ENCODE assay signal across 7 cellular contexts in the genomic region with DNA sequence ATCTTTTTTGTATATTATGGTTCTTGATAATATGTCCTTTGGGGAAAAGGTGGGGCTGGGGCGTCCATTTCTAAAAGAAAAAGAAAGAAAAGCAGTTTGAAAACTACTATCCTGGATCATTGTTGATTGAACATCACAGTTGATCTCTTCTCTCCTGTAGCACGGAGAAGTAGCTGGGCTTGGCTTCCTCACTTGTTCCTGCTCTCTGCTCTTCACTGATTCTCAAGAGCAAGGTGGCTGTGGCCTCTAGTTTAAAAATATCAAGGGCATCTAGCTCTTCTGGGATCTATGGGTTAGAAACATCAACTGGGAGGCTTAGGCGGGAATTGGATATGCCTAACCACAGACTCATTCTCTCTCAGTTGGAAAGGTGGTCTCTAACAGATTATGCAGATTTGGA. TPM values are rescaled to one million over a fixed set of nuclear protein-coding genes. Genes with fewer than 3 reads are reported as not detected.
"Had no signal": no experiment of that assay in that cellular context is flagged by ENCODE, and none has a peak within 500 bp of the region (broad histone marks: within the 10 kb centered on the region; RNA-seq: fewer than 3 reads in every experiment).

No MANE protein-coding gene starts in this region.

- H3K27me3 Mint-ChIP-seq: IgD-negative memory B cell had no signal

- H3K4me3 Mint-ChIP-seq: GM23338, H9, IgD-negative memory B cell had no signal

- H3K9me3 Mint-ChIP-seq: GM23338, H9, IgD-negative memory B cell had no signal

- H3K27ac ChIP-seq: HL-60 had no signal

- H3K4me3 ChIP-seq: GM23338 had no signal

- ATAC-seq: GM23338, HepG2 had no signal

- DNase-seq: H9, HCEC 1CT had no signal

- H3K4me1 Mint-ChIP-seq: GM23338, IgD-negative memory B cell had no signal

- H3K27ac Mint-ChIP-seq: GM23338, IgD-negative memory B cell had no signal

RNA-seq across cellular contexts. Expression of gene EPHA8, which starts 38.1 kb away (rescaled TPM):
- total RNA-seq: HepG2, HT1080 had no signal
